Comparison of ENCODE assay signal across 9 cellular contexts in genomic region chr2:42168459-42169099, GRCh38. TPM values are rescaled to one million over a fixed set of nuclear protein-coding genes. Genes with fewer than 3 reads are reported as not detected.
DNase-seq lines count a peak whose midpoint lies in the region; ATAC-seq and TF ChIP-seq lines count a peak whose summit lies in the region.
"Had no signal": no experiment of that assay in that cellular context is flagged by ENCODE, and none has a peak within 500 bp of the region (broad histone marks: within the 10 kb centered on the region; RNA-seq: fewer than 3 reads in every experiment).

No MANE protein-coding gene starts in this region.

- no peaks in the 10 kb centered on the region for H3K36me3 ChIP-seq in ACC112 (ENCODE audit: insufficient read depth, low read length)
- no peaks in the 10 kb centered on the region for H3K36me3 ChIP-seq in HUES48 (ENCODE audit: control insufficient read depth, insufficient read depth, low read length)

- H3K4me3 ChIP-seq in ACC112 (ENCODE audit: low read depth, low read length) (peak overlapping the region; percentile 57), HUES48 (ENCODE audit: low read depth, low read length) (peak overlapping the region; percentile 19; the same call in 1 of the 2 replicates), coronary artery (peak overlapping the region; percentile 96)

- TF ChIP-seq CTCF in coronary artery (IDR thresholded peaks at IDR 0.05) (no peak), natural killer cell (IDR thresholded peaks at IDR 0.05) (no peak)

- intact Hi-C loops in natural killer cell (cut with micrococcal nuclease): loop anchor here (1.0 to 2.0 kb wide), 3 partner anchors 35 to 192 kb away; partner anchors contain the start of gene COX7A2L

- peaks cover 44% of the 10 kb centered on the region for H3K79me2 ChIP-seq in ACC112 (ENCODE audit: control insufficient read depth, insufficient read depth, low read length, unreplicated experiment)

- no peak for DNase-seq in coronary artery (ENCODE audit: low spot score)
- no peak for DNase-seq in natural killer cell
- no peak for DNase-seq in HT-29 (ENCODE audit: low spot score)
- DNase-seq in G401 (ENCODE audit: low spot score): no peak
- no peak for DNase-seq in 8988T
- no peak for DNase-seq in NCI-H2227 treated with DMSO at 0.1 percent for 48 hours (lab: John Stamatoyannopoulos, UW)

- H3K9me3 Mint-ChIP-seq in natural killer cell: no peaks in the 10 kb centered on the region
- H3K9me3 Mint-ChIP-seq: activated T-helper 2 cell treated with anti-CD3 and anti-CD28 coated beads, Interferon-gamma antibody, Interleukin-2, Interleukin-4, amounts not matched to agents 10 μg/mL and 5 μg/mL and 100 μg/mL, durations not matched to agents 14 hours and 24 hours and 36 hours had no signal

- peaks cover 7 to 8% of the 10 kb centered on the region in 2 donors for H3K27me3 Mint-ChIP-seq in natural killer cell (ENCODE audit: low read depth in 2 of 2)

- H2AFZ ChIP-seq in ACC112 (ENCODE audit: low read length, unreplicated experiment): peak overlapping the region; percentile 78

- H3K9ac ChIP-seq in HUES48 (ENCODE audit: low read depth, low read length): no peak overlapping the region

- in situ Hi-C loops in G401 (cut with HindIII; ENCODE audit: low sequenced_read_pairs): no loop called here

- H3K27ac Mint-ChIP-seq in natural killer cell: no peak overlapping the region
- H3K27ac Mint-ChIP-seq: activated T-helper 2 cell treated with anti-CD3 and anti-CD28 coated beads, Interferon-gamma antibody, Interleukin-2, Interleukin-4, amounts not matched to agents 10 μg/mL and 5 μg/mL and 100 μg/mL, durations not matched to agents 14 hours and 24 hours and 36 hours had no signal

- peaks cover 22% of the 10 kb centered on the region for H3K4me1 ChIP-seq in ACC112 (ENCODE audit: control insufficient read depth, insufficient read depth, low read length, unreplicated experiment)
- H3K4me1 ChIP-seq in HUES48 (ENCODE audit: control insufficient read depth, insufficient read depth, low read length): peaks cover 31% of the 10 kb centered on the region

- peak overlapping the region; percentile 45 for H3K4me3 Mint-ChIP-seq in natural killer cell

- ATAC-seq in natural killer cell: no peak

- H3K36me3 Mint-ChIP-seq in natural killer cell: no peaks in the 10 kb centered on the region

- peaks cover 0 to 7% of the 10 kb centered on the region in 2 donors for H3K4me1 Mint-ChIP-seq in natural killer cell

- H3K27me3 ChIP-seq in ACC112 (ENCODE audit: insufficient read depth, low read length) (no peaks in the 10 kb centered on the region), HUES48 (ENCODE audit: control insufficient read depth, insufficient read depth, low read length) (no peaks in the 10 kb centered on the region)

- no peak overlapping the region for H3K27ac ChIP-seq in ACC112 (ENCODE audit: low read depth, low read length)
- H3K27ac ChIP-seq in HUES48 (ENCODE audit: low read depth, low read length): no peak overlapping the region
- peak overlapping the region; percentile 39 to 97 for H3K27ac ChIP-seq in coronary artery

- no peaks in the 10 kb centered on the region for H3K9me3 ChIP-seq in HUES48 (ENCODE audit: control insufficient read depth, insufficient read depth, low read length)

RNA-seq across cellular contexts. Expression of gene EML4, which starts 0.6 kb away (rescaled TPM):
- 100 to 1,000 TPM in 1 of 3 donors, 10 to 100 TPM in 2; 88.4 to 136 (median 91.5) TPM for total RNA-seq in natural killer cell
- total RNA-seq in HT-29 (2014; rRNA removed; shearing (Covaris generic)): 80.0 and 81.9 TPM in 2 replicates
- total RNA-seq in G401 (2014; rRNA removed; shearing (Covaris generic)): 116 and 156 TPM in 2 replicates

Comparison
In these comparisons a context has a peak if more than half of its experiments do, and no peak if none do; other contexts are left out.
1. H3K27ac ChIP-seq: peak in coronary artery (2 of 2); none in ACC112 (single experiment) and HUES48 (single experiment).
2. H3K4me3 ChIP-seq: peak in every context shown above with its lines; median percentile 96 in coronary artery; 57 in ACC112; 19 in HUES48.